In the genomic region with DNA sequence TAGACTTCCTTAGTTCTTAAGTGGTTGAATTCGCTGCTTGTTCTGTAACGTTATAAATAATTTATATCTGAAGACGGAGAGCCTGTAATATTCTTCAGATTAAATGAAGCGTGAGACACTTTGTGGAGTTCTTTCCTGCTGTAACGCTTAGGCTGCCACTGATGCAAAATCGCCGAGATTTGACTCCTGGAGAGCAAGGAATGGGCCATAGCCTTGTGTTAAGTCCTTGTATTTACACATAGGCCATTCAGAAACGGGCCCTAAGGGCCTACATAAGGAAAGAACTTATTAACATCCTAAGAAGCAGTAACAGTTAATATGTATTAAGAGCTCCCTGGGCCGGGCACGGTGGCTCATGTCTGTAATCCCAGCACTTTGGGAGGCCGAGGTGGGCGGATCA, we compare ENCODE assay signal across 8 cellular contexts. TPM values are rescaled to one million over a fixed set of nuclear protein-coding genes. Genes with fewer than 3 reads are reported as not detected.
DNase-seq lines count a peak whose midpoint lies in the region; ATAC-seq, FAIRE-seq and TF ChIP-seq lines count a peak whose summit lies in the region.

No MANE protein-coding gene starts in this region.

- H3K27ac ChIP-seq in ACC112 (ENCODE audit: low read depth, low read length) (no peak overlapping the region), HL-60 (replicated peaks) (no peak overlapping the region; the same call in 1 of the 2 replicates), muscle layer of duodenum (ENCODE audit: low read length) (peak overlapping the region; percentile 86)

- no peak for FAIRE-seq in bronchial epithelial cell (lab: Jason Lieb, UNC)

- peaks cover 49% of the 10 kb centered on the region for H3K79me2 ChIP-seq in ACC112 (ENCODE audit: control insufficient read depth, insufficient read depth, low read length, unreplicated experiment)

- no peaks in the 10 kb centered on the region for H3K36me3 ChIP-seq in ACC112 (ENCODE audit: insufficient read depth, low read length)
- H3K36me3 ChIP-seq in bronchial epithelial cell (ENCODE audit: control insufficient read depth, insufficient read depth, low read length) = peaks cover 10% of the 10 kb centered on the region
- peaks cover 4 to 7% of the 10 kb centered on the region in 2 donors for H3K36me3 ChIP-seq in muscle layer of duodenum (ENCODE audit: control insufficient read depth in 1 of 2, insufficient read depth in 2 of 2, low read length in 2 of 2)

- no peaks in the 10 kb centered on the region for H3K9me3 ChIP-seq in muscle layer of duodenum (ENCODE audit: control insufficient read depth in 1 of 2, low read length in 2 of 2)

- ATAC-seq in HG03460 (IDR thresholded peaks at IDR 0.05; ENCODE audit: unreplicated experiment) (no peak), HG02623 (IDR thresholded peaks at IDR 0.05; ENCODE audit: unreplicated experiment) (no peak), HG03159 (IDR thresholded peaks at IDR 0.05; ENCODE audit: unreplicated experiment) (no peak)

- peaks cover 21% of the 10 kb centered on the region for H3K4me1 ChIP-seq in ACC112 (ENCODE audit: control insufficient read depth, insufficient read depth, low read length, unreplicated experiment)
- peaks cover 5 to 30% of the 10 kb centered on the region in 2 donors for H3K4me1 ChIP-seq in muscle layer of duodenum (ENCODE audit: control insufficient read depth in 1 of 2, insufficient read depth in 2 of 2, low read length in 2 of 2)

- no peak for TF ChIP-seq CTCF in HL-60 (IDR thresholded peaks at IDR 0.05; ENCODE audit: insufficient read depth, low read length)
- no peak for TF ChIP-seq CTCF in bronchial epithelial cell (IDR thresholded peaks at IDR 0.05; ENCODE audit: insufficient read depth, low read length, severe bottlenecking)

- H2AFZ ChIP-seq in ACC112 (ENCODE audit: low read length, unreplicated experiment) = no peak overlapping the region

- H3K4me3 ChIP-seq in ACC112 (ENCODE audit: low read depth, low read length) (peak overlapping the region; percentile 88), HL-60 (replicated peaks; ENCODE audit: insufficient read depth, low read length) (peak overlapping the region; percentile 90), bronchial epithelial cell (ENCODE audit: low read depth, low read length) (peak overlapping the region; percentile 89), muscle layer of duodenum (ENCODE audit: low read depth in 1 of 2, low read length in 2 of 2) (peak overlapping the region; percentile 74 to 94)

- DNase-seq in HL-60 (ENCODE audit: low read depth in 1 of 2, low spot score in 1 of 2) (no peak), bronchial epithelial cell (ENCODE audit: low read depth) (no peak), NCI-H1048 (lab: John Stamatoyannopoulos, UW) (no peak)

- H3K27me3 ChIP-seq in ACC112 (ENCODE audit: insufficient read depth, low read length) (no peaks in the 10 kb centered on the region), HL-60 (ENCODE audit: insufficient read depth, poor library complexity, severe bottlenecking) (no peaks in the 10 kb centered on the region), bronchial epithelial cell (ENCODE audit: control insufficient read depth, insufficient read depth, low read length) (no peaks in the 10 kb centered on the region), muscle layer of duodenum (ENCODE audit: low read depth, low read length) (no peaks in the 10 kb centered on the region)

RNA-seq across cellular contexts. Expression of gene EMC6, which starts 0.9 kb away (rescaled TPM):
- 21.3 and 26.1 TPM in 2 replicates for total RNA-seq in bronchial epithelial cell

RNA-seq across cellular contexts. Expression of gene TAX1BP3, which starts 1.2 kb away (rescaled TPM):
- 150 and 200 TPM in 2 replicates for total RNA-seq in bronchial epithelial cell

RNA-seq across cellular contexts. Expression of gene P2RX5, which starts 26.4 kb away (rescaled TPM):
- total RNA-seq in bronchial epithelial cell = 0.38 and 0.53 TPM in 2 replicates

RNA-seq across cellular contexts. Expression of gene CTNS, which starts 33.0 kb away (rescaled TPM):
- 15.0 and 31.3 TPM in 2 replicates for total RNA-seq in bronchial epithelial cell

RNA-seq across cellular contexts. Expression of gene SHPK, which starts 33.5 kb away (rescaled TPM):
- 7.6 and 9.0 TPM in 2 replicates for total RNA-seq in bronchial epithelial cell
